1 cellular context compared by ENCODE assay signal in genomic region chr17:33924105-33924504, GRCh38.
A peak's percentile ranks its signal among the peaks of the same experiment; 100 is the strongest.
TF ChIP-seq lines count a peak whose summit lies in the region.

No MANE protein-coding gene starts in this region.

TF ChIP-seq in K562, 482 proteins besides CTCF, POLR2A, EP300 and RAD21 (continued from another document):
- TF ChIP-seq ZBTB11 (CRISPR knock-in tag; IDR thresholded peaks at IDR 0.05), result 0 out of 6 replicates have a peak, but pooled peaks of 1 of the 3 experiments have one; percentile 14
- 0 out of 2 replicates have a peak, but pooled peaks have one; percentile 30 for TF ChIP-seq CXXC5 (CRISPR knock-in tag; IDR thresholded peaks at IDR 0.05)
- 0 out of 4 replicates have a peak, but pooled peaks of 1 of the 2 experiments have one; percentile 22 for TF ChIP-seq MAZ (CRISPR knock-in tag; conservative IDR thresholded peaks at IDR 0.05 in 1 of 2, IDR thresholded peaks at IDR 0.05 in 1 of 2)
- TF ChIP-seq ARNT (IDR thresholded peaks at IDR 0.05), result no peak
- TF ChIP-seq FOXP1 (CRISPR knock-in tag; IDR thresholded peaks at IDR 0.05), result no peak
- TF ChIP-seq SAFB2 (IDR thresholded peaks at IDR 0.05; ENCODE audit: borderline replicate concordance, low read depth, low read length, severe bottlenecking), result no peak
- 0 out of 2 replicates have a peak, but pooled peaks have one; percentile 30 for TF ChIP-seq CTBP1 (IDR thresholded peaks at IDR 0.05; ENCODE audit: borderline replicate concordance)
- TF ChIP-seq SMARCB1 (IDR thresholded peaks at IDR 0.05; ENCODE audit: insufficient read length, low read depth), result no peak
- 0 out of 4 replicates have a peak, but pooled peaks of 1 of the 2 experiments have one; percentile 22 for TF ChIP-seq MNT (conservative IDR thresholded peaks at IDR 0.05)
- TF ChIP-seq JUND (IDR thresholded peaks at IDR 0.05; ENCODE audit: borderline replicate concordance, low read depth, low read length), result no peak
- peak; percentile 26; the same call in 2 of the 3 replicates for TF ChIP-seq JUND (tag; IDR thresholded peaks at IDR 0.05; ENCODE audit: borderline replicate concordance, low read depth, low read length)
